ENCODE assay signal across 17 cellular contexts in genomic region chr13:101700598-101700997, GRCh38.
DNase-seq lines count a peak whose midpoint lies in the region; ATAC-seq and TF ChIP-seq lines count a peak whose summit lies in the region.
"Had no signal": no experiment of that assay in that cellular context is flagged by ENCODE, and none has a peak within 500 bp of the region (broad histone marks: within the 10 kb centered on the region; RNA-seq: fewer than 3 reads in every experiment).

No MANE protein-coding gene starts in this region.

- no peak overlapping the region for H2AFZ ChIP-seq in mammary epithelial cell (ENCODE audit: low read depth, low read length)

- H3K27ac ChIP-seq in mammary epithelial cell (ENCODE audit: insufficient read depth, low read depth, low read length) = no peak overlapping the region
- H3K27ac ChIP-seq in heart left ventricle = peak overlapping the region in 4 of 12 donors; percentile 4 to 59 (median 44)
- H3K27ac ChIP-seq: lower lobe of right lung, SJCRH30 had no signal

- H3K9ac ChIP-seq in mammary epithelial cell (ENCODE audit: insufficient read depth, low read length) = no peak overlapping the region

- H3K36me3 ChIP-seq in mammary epithelial cell (ENCODE audit: insufficient read depth, low read length) = no peaks in the 10 kb centered on the region
- H3K36me3 ChIP-seq in heart left ventricle = no peaks in the 10 kb centered on the region
- H3K36me3 ChIP-seq: lower lobe of right lung, SJCRH30, suprapubic skin had no signal

- H3K4me2 ChIP-seq in mammary epithelial cell (ENCODE audit: insufficient read depth, low read depth, low read length) = no peak overlapping the region

- no peak overlapping the region for H3K4me3 ChIP-seq in mammary epithelial cell (replicated peaks in 1 of 3; ENCODE audit: insufficient read depth in 1 of 3, low read depth in 2 of 3, low read length in 3 of 3)
- no peak overlapping the region for H3K4me3 ChIP-seq in heart left ventricle
- H3K4me3 ChIP-seq: dorsolateral prefrontal cortex, lower lobe of right lung, SJCRH30, suprapubic skin had no signal

- CTCF ChIA-PET in mammary epithelial cell (lab: Charles Lee; ENCODE audit: low non-redundant PET) = no interaction called here

- in situ Hi-C loops in mammary epithelial cell (cut with MboI; ENCODE audit: low sequenced_read_pairs in 2 of 2) = no loop called here

- dilution Hi-C loops in mammary epithelial cell (cut with HindIII; ENCODE audit: low sequenced_read_pairs) = no loop called here

- H3K79me2 ChIP-seq in mammary epithelial cell (ENCODE audit: insufficient read depth, low read length) = no peaks in the 10 kb centered on the region

- BruUV-seq in mammary epithelial cell (replicated peaks; lab: Mats Ljungman, UMichigan) = TSS peak; percentile 59

- DNase-seq in GM03348 (ENCODE audit: low spot score) = peak; percentile 11
- DNase-seq in mammary epithelial cell = no peak
- DNase-seq in heart left ventricle = no peak
- DNase-seq in renal cortical epithelial cell (ENCODE audit: low read depth) = peak; percentile 68
- DNase-seq in NCI-H2107 (lab: John Stamatoyannopoulos, UW) = no peak
- DNase-seq in NOMO-1 treated with DMSO at 0.1 percent for 48 hours (lab: John Stamatoyannopoulos, UW; ENCODE audit: unreplicated experiment) = no peak
- no peak for DNase-seq in 8988T
- no peak for DNase-seq in NCI-H82 treated with DMSO at 0.1 percent for 48 hours (lab: John Stamatoyannopoulos, UW; ENCODE audit: unreplicated experiment)
- DNase-seq: activated CD4-positive, alpha-beta T cell treated with anti-CD3 and anti-CD28 coated beads for 36 hours; activated CD8-positive, alpha-beta memory T cell treated with anti-CD3 and anti-CD28 coated beads, Interleukin-2, amount 50 U/mL, for 4 hours; activated gamma-delta T cell; dorsolateral prefrontal cortex; lower lobe of right lung; natural killer cell; NCI-H1436 treated with DMSO at 0.1 percent for 48 hours; SJCRH30 had no signal

- WGBS in mammary epithelial cell (ENCODE audit: low coverage, missing lambda C conversion rate) = 30% methylated on average over 3 of the region's 3 CpGs
- WGBS in heart left ventricle, 4 donors = 62 to 73% (median 65%) methylated on average over 3 of the region's 3 CpGs

- TF ChIP-seq CTCF in mammary epithelial cell (conservative IDR thresholded peaks at IDR 0.05 in 1 of 2, IDR thresholded peaks at IDR 0.05 in 1 of 2; ENCODE audit: extremely low read depth in 1 of 2, insufficient read depth in 1 of 2, low read depth in 1 of 2, low read length in 2 of 2) (no peak), heart left ventricle (IDR thresholded peaks at IDR 0.05) (no peak)

- intact Hi-C loops in mammary epithelial cell (cut with micrococcal nuclease) (no loop called here), heart left ventricle (cut with DNase I) (loop anchor here in 1 of 10 donors (5.0 kb wide), 1 partner anchor 183 kb away; no protein-coding TSS in a partner anchor)

- peak; percentile 62 to 88 (median 83) for ATAC-seq in heart left ventricle
- ATAC-seq: activated CD4-positive, alpha-beta T cell treated with anti-CD3 and anti-CD28 coated beads for 36 hours; natural killer cell had no signal

- H4K20me1 ChIP-seq in mammary epithelial cell (ENCODE audit: insufficient read depth, low read length) = no peaks in the 10 kb centered on the region

- no peak for TF ChIP-seq POLR2A in heart left ventricle (IDR thresholded peaks at IDR 0.05)

- H3K27me3 ChIP-seq in mammary epithelial cell (ENCODE audit: insufficient read depth, low read length) (peaks cover 6% of the 10 kb centered on the region), heart left ventricle (no peaks in the 10 kb centered on the region)
- H3K27me3 ChIP-seq: dorsolateral prefrontal cortex, SJCRH30, suprapubic skin had no signal

- H3K4me1 ChIP-seq in mammary epithelial cell (ENCODE audit: insufficient read depth, low read length) (peaks cover 4% of the 10 kb centered on the region), heart left ventricle (peaks cover 0 to 22% (median 0%) of the 10 kb centered on the region in 12 donors)
- H3K4me1 ChIP-seq: lower lobe of right lung, SJCRH30 had no signal

- H3K9me3 ChIP-seq in mammary epithelial cell (replicated peaks; ENCODE audit: insufficient read depth, low read length) (no peaks in the 10 kb centered on the region), heart left ventricle (no peaks in the 10 kb centered on the region)
- H3K9me3 ChIP-seq: lower lobe of right lung, SJCRH30, suprapubic skin had no signal

Comparison
In these comparisons a context has a peak if more than half of its experiments do, and no peak if none do; other contexts are left out.
1. DNase-seq: peak in GM03348 (single experiment) and renal cortical epithelial cell (single experiment); none in mammary epithelial cell (single experiment), heart left ventricle (0 of 5), NCI-H2107 (single experiment), NOMO-1 treated with DMSO at 0.1 percent for 48 hours (single experiment), 8988T (single experiment) and NCI-H82 treated with DMSO at 0.1 percent for 48 hours (single experiment).